Comparison of ENCODE assay signal across 17 cellular contexts in the genomic region with DNA sequence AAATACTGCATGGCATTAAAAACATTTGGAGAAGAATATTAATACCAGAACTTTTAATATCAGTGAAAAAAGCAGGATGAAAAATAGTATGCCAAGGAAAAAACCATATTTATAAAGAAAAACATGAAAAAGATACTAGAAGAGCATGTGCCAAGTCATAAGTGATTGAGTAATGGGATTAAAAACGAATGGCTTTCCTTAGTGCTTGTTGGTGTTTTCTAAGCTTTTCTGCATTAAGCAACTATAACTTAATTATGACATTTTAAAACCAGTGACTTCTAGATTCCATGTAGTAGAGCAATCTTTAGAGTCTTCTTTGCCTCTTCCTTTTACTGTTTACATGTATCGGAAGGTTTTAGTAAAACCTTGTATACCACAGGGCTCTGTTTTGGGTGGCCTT. TPM values are rescaled to one million over a fixed set of nuclear protein-coding genes. Genes with fewer than 3 reads are reported as not detected.
A peak's percentile ranks its signal among the peaks of the same experiment; 100 is the strongest.
DNase-seq lines count a peak whose midpoint lies in the region; ATAC-seq and TF ChIP-seq lines count a peak whose summit lies in the region.
"Had no signal": no experiment of that assay in that cellular context is flagged by ENCODE, and none has a peak within 500 bp of the region (broad histone marks: within the 10 kb centered on the region; RNA-seq: fewer than 3 reads in every experiment).

No MANE protein-coding gene starts in this region.

- intact Hi-C loops in PC-3 (cut with micrococcal nuclease) (no loop called here), PC-9 (cut with micrococcal nuclease; ENCODE audit: unreplicated experiment) (no loop called here)

- H3K9me3 ChIP-seq in GM23248 (ENCODE audit: low read depth) (no peaks in the 10 kb centered on the region), PC-3 (ENCODE audit: low read length) (no peaks in the 10 kb centered on the region), PC-9 (ENCODE audit: insufficient read depth, low read depth) (no peaks in the 10 kb centered on the region)
- H3K9me3 ChIP-seq: BE2C had no signal

- no peaks in the 10 kb centered on the region for H3K27me3 ChIP-seq in GM23248 (replicated peaks; ENCODE audit: insufficient read depth)
- no peaks in the 10 kb centered on the region for H3K27me3 ChIP-seq in PC-3 (ENCODE audit: low read length)
- no peaks in the 10 kb centered on the region for H3K27me3 ChIP-seq in PC-9 (ENCODE audit: insufficient read depth, low read depth)
- H3K27me3 ChIP-seq: BE2C had no signal

- DNase-seq in GM23248 (no peak), PC-3 (no peak), fibroblast of gingiva (ENCODE audit: low read depth) (peak; percentile 51), retinal pigment epithelial cell (ENCODE audit: low read depth) (peak; percentile 45), NCI-H446 (lab: John Stamatoyannopoulos, UW) (no peak), PC-9 (no peak)
- no peak for DNase-seq in activated CD8-positive, alpha-beta memory T cell treated with anti-CD3 and anti-CD28 coated beads, Interleukin-2, amount 10 ng/mL, durations not matched to agents 7 days and 5 days
- DNase-seq: ACHN; BE2C; CD4-positive, CD25-positive, alpha-beta regulatory T cell; CD8-positive, alpha-beta memory T cell; COR-L47; DMS 273 treated with DMSO at 0.1 percent for 48 hours; DMS53; DND-41 had no signal

- no peak overlapping the region for H3K4me3 ChIP-seq in GM23248
- no peak overlapping the region for H3K4me3 ChIP-seq in PC-3 (ENCODE audit: low read length)
- no peak overlapping the region for H3K4me3 ChIP-seq in retinal pigment epithelial cell (ENCODE audit: low read length)
- H3K4me3 ChIP-seq in PC-9 = no peak overlapping the region
- H3K4me3 ChIP-seq: GM12878, GM23338 had no signal

- peaks cover under 1% of the 10 kb centered on the region for H3K4me1 Mint-ChIP-seq in activated CD8-positive, alpha-beta memory T cell treated with anti-CD3 and anti-CD28 coated beads, Interleukin-2, amount 10 ng/mL, durations not matched to agents 7 days and 5 days
- H3K4me1 Mint-ChIP-seq: CD4-positive, CD25-positive, alpha-beta regulatory T cell had no signal

- no peaks in the 10 kb centered on the region for H3K9me2 ChIP-seq in GM23248 (ENCODE audit: insufficient read depth)
- H3K9me2 ChIP-seq in PC-3 (replicated peaks; ENCODE audit: low read length) = no peaks in the 10 kb centered on the region
- no peaks in the 10 kb centered on the region for H3K9me2 ChIP-seq in PC-9 (ENCODE audit: insufficient read depth)

- H4K20me1 ChIP-seq in GM23248 (ENCODE audit: insufficient read depth) = no peaks in the 10 kb centered on the region
- H4K20me1 ChIP-seq in PC-3 (ENCODE audit: low read length) = no peaks in the 10 kb centered on the region
- no peaks in the 10 kb centered on the region for H4K20me1 ChIP-seq in PC-9 (ENCODE audit: insufficient read depth)

- no TSS peak for BruUV-seq in PC-3 (replicated peaks; lab: Mats Ljungman, UMichigan)
- no TSS peak for BruUV-seq in PC-9 (replicated peaks; lab: Mats Ljungman, UMichigan)

- H3K27ac Mint-ChIP-seq in activated CD8-positive, alpha-beta memory T cell treated with anti-CD3 and anti-CD28 coated beads, Interleukin-2, amount 10 ng/mL, durations not matched to agents 7 days and 5 days = no peak overlapping the region
- H3K27ac Mint-ChIP-seq: CD4-positive, CD25-positive, alpha-beta regulatory T cell; CD8-positive, alpha-beta memory T cell; GM23338 had no signal

- CTCF ChIA-PET in PC-3 (lab: Charles Lee) (no interaction called here), PC-9 (lab: Charles Lee) (no interaction called here)
- CTCF ChIA-PET in activated CD8-positive, alpha-beta memory T cell treated with anti-CD3 and anti-CD28 coated beads, Interleukin-2, amount 10 ng/mL, durations not matched to agents 7 days and 5 days (lab: Charles Lee) = interaction anchor here (0.8 to 3.4 kb wide), 4 partner anchors 9 to 21 kb away, joined by 3 to 16 read pairs (median 4); no protein-coding TSS in a partner anchor

- H3K4me1 ChIP-seq in GM23248 (ENCODE audit: insufficient read depth) (peaks cover 30% of the 10 kb centered on the region), PC-3 (ENCODE audit: insufficient read depth, low read length) (peaks cover 46% of the 10 kb centered on the region), PC-9 (replicated peaks; ENCODE audit: insufficient read depth) (peaks cover 8% of the 10 kb centered on the region)

- H3K9me3 Mint-ChIP-seq in activated CD8-positive, alpha-beta memory T cell treated with anti-CD3 and anti-CD28 coated beads, Interleukin-2, amount 10 ng/mL, durations not matched to agents 7 days and 5 days (ENCODE audit: low read depth) = no peaks in the 10 kb centered on the region
- H3K9me3 Mint-ChIP-seq: CD4-positive, CD25-positive, alpha-beta regulatory T cell; CD8-positive, alpha-beta memory T cell; GM23338 had no signal

- H3K9ac ChIP-seq in GM23248 = no peak overlapping the region
- H3K9ac ChIP-seq in PC-3 (ENCODE audit: low read length) = no peak overlapping the region

- H3K36me3 ChIP-seq in GM23248 (ENCODE audit: low read depth) (no peaks in the 10 kb centered on the region), PC-3 (ENCODE audit: low read depth, low read length) (no peaks in the 10 kb centered on the region), PC-9 (ENCODE audit: low read depth) (no peaks in the 10 kb centered on the region)
- H3K36me3 ChIP-seq: BE2C had no signal

- no peak overlapping the region for H3K4me3 Mint-ChIP-seq in activated CD8-positive, alpha-beta memory T cell treated with anti-CD3 and anti-CD28 coated beads, Interleukin-2, amount 10 ng/mL, durations not matched to agents 7 days and 5 days
- H3K4me3 Mint-ChIP-seq: CD4-positive, CD25-positive, alpha-beta regulatory T cell; CD8-positive, alpha-beta memory T cell; GM23338 had no signal

- H3K4me2 ChIP-seq in GM23248 (ENCODE audit: unreplicated experiment) = peak overlapping the region; percentile 24
- H3K4me2 ChIP-seq in PC-3 (ENCODE audit: low read length) = no peak overlapping the region
- H3K4me2 ChIP-seq in PC-9 = no peak overlapping the region
- H3K4me2 ChIP-seq: GM23338 had no signal

- WGBS in GM23248 (ENCODE audit: low coverage in 1 of 2, low lambda C conversion rate in 2 of 2, missing lambda C conversion rate in 2 of 2), 2 experiments = 60 to 63% methylated on average over 2 of the region's 2 CpGs

- H2AFZ ChIP-seq in GM23248 = no peak overlapping the region
- no peak overlapping the region for H2AFZ ChIP-seq in PC-3 (ENCODE audit: low read length)
- no peak overlapping the region for H2AFZ ChIP-seq in PC-9
- H2AFZ ChIP-seq: GM23338 had no signal

- TF ChIP-seq CTCF in PC-3 (conservative IDR thresholded peaks at IDR 0.05; ENCODE audit: low read depth, low read length) (no peak), retinal pigment epithelial cell (conservative IDR thresholded peaks at IDR 0.05; ENCODE audit: low read depth, low read length) (no peak), PC-9 (conservative IDR thresholded peaks at IDR 0.05) (no peak)

- H3K27ac ChIP-seq in GM23248 (no peak overlapping the region), PC-3 (ENCODE audit: low read length) (peak overlapping the region; percentile 93), PC-9 (no peak overlapping the region)

- in situ Hi-C loops in GM23248 (cut with MboI) = no loop called here

- H3K79me2 ChIP-seq in GM23248 (ENCODE audit: insufficient read depth) (peaks cover 19% of the 10 kb centered on the region; the same call in 1 of the 2 replicates), PC-3 (ENCODE audit: low read length) (peaks cover 73% of the 10 kb centered on the region), PC-9 (ENCODE audit: low read depth) (peaks cover 26% of the 10 kb centered on the region)

- H3K36me3 Mint-ChIP-seq in activated CD8-positive, alpha-beta memory T cell treated with anti-CD3 and anti-CD28 coated beads, Interleukin-2, amount 10 ng/mL, durations not matched to agents 7 days and 5 days = no peaks in the 10 kb centered on the region
- H3K36me3 Mint-ChIP-seq: CD4-positive, CD25-positive, alpha-beta regulatory T cell; CD8-positive, alpha-beta memory T cell had no signal

- no peak for ATAC-seq in PC-3
- ATAC-seq in activated CD8-positive, alpha-beta memory T cell treated with anti-CD3 and anti-CD28 coated beads, Interleukin-2, amount 10 ng/mL, durations not matched to agents 7 days and 5 days = no peak
- ATAC-seq: GM12878, GM23338 had no signal

- peaks cover 25% of the 10 kb centered on the region for H3K27me3 Mint-ChIP-seq in activated CD8-positive, alpha-beta memory T cell treated with anti-CD3 and anti-CD28 coated beads, Interleukin-2, amount 10 ng/mL, durations not matched to agents 7 days and 5 days

- H3F3A ChIP-seq in GM23248 (ENCODE audit: insufficient read depth) (peaks cover 15% of the 10 kb centered on the region), PC-3 (ENCODE audit: low read length, unreplicated experiment) (no peaks in the 10 kb centered on the region), PC-9 (ENCODE audit: insufficient read depth, low read depth) (no peaks in the 10 kb centered on the region; the same call in 1 of the 2 replicates)

- POLR2A ChIA-PET in PC-3 (lab: Charles Lee; ENCODE audit: unreplicated experiment) = interaction anchor here (0.6 kb wide), 1 partner anchor 76 kb away, joined by 3 read pairs; no protein-coding TSS in a partner anchor
- POLR2A ChIA-PET in PC-9 (lab: Charles Lee; ENCODE audit: unreplicated experiment) = no interaction called here

RNA-seq across cellular contexts. Expression of a gene that starts 6.6 kb away (rescaled TPM):
- 5.4 and 7.9 TPM in 2 replicates for total RNA-seq in GM23248 (2014; rRNA removed; shearing (Covaris generic))
- 21.6 and 23.0 TPM in 2 replicates for polyA plus RNA-seq in GM23248 (2016; fragmentation: Nextera tagmentation; extraction: Ambion mirVana)
- total RNA-seq in PC-3 (2014; rRNA removed) = 11.9 and 15.6 TPM in 2 replicates
- 1 to 10 TPM in 1 of 2 experiments, under 1 TPM in 1; 0.91 to 1.3 TPM for total RNA-seq in activated CD8-positive, alpha-beta memory T cell treated with anti-CD3 and anti-CD28 coated beads, Interleukin-2, amount 10 ng/mL, durations not matched to agents 7 days and 5 days
- 17.1 and 25.2 TPM in 2 replicates for total RNA-seq in PC-9 (2021)

RNA-seq across cellular contexts. Expression of a gene that starts 55.8 kb away (rescaled TPM):
- 74.9 and 90.4 TPM in 2 replicates for total RNA-seq in GM23248 (2014; rRNA removed; shearing (Covaris generic))
- polyA plus RNA-seq in GM23248 (2016; fragmentation: Nextera tagmentation; extraction: Ambion mirVana) = 70.9 and 75.7 TPM in 2 replicates
- total RNA-seq in PC-3 (2014; rRNA removed) (43.0 and 56.1 TPM in 2 replicates), PC-9 (2021) (60.9 and 65.6 TPM in 2 replicates)
- total RNA-seq in activated CD8-positive, alpha-beta memory T cell treated with anti-CD3 and anti-CD28 coated beads, Interleukin-2, amount 10 ng/mL, durations not matched to agents 7 days and 5 days = 10 to 100 TPM; 68.7 to 86.6 TPM

Comparison
In these comparisons a context has a peak if more than half of its experiments do, and no peak if none do; other contexts are left out.
1. DNase-seq: peak in fibroblast of gingiva (single experiment) and retinal pigment epithelial cell (single experiment); none in GM23248 (single experiment), PC-3 (single experiment), NCI-H446 (0 of 2), activated CD8-positive, alpha-beta memory T cell treated with anti-CD3 and anti-CD28 coated beads, Interleukin-2, amount 10 ng/mL, durations not matched to agents 7 days and 5 days (single experiment) and PC-9 (0 of 2).